Comparison of ENCODE assay signal across 2 cellular contexts in genomic region chr19:7210359-7210758, GRCh38.
TF ChIP-seq lines count a peak whose summit lies in the region.

No MANE protein-coding gene starts in this region.

TF ChIP-seq in K562, 482 proteins besides CTCF, POLR2A, EP300 and RAD21:
- no peak for TF ChIP-seq ELK3 (CRISPR knock-in tag; IDR thresholded peaks at IDR 0.05)
- no peak for TF ChIP-seq MYBL2 (IDR thresholded peaks at IDR 0.05; ENCODE audit: low read depth)
- no peak for TF ChIP-seq MYBL2 (CRISPR knock-in tag; IDR thresholded peaks at IDR 0.05; ENCODE audit: borderline replicate concordance)
- TF ChIP-seq TEAD2 (tag; IDR thresholded peaks at IDR 0.05): no peak
- TF ChIP-seq, protein P1, sequence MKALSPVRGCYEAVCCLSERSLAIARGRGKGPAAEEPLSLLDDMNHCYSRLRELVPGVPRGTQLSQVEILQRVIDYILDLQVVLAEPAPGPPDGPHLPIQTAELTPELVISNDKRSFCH (CRISPR knock-in tag; IDR thresholded peaks at IDR 0.05): no peak
- TF ChIP-seq, protein P1 (tag; IDR thresholded peaks at IDR 0.05): no peak
- TF ChIP-seq RBM25 (IDR thresholded peaks at IDR 0.05; ENCODE audit: low read depth, low read length, severe bottlenecking): peak; percentile 65
- TF ChIP-seq, protein P2, sequence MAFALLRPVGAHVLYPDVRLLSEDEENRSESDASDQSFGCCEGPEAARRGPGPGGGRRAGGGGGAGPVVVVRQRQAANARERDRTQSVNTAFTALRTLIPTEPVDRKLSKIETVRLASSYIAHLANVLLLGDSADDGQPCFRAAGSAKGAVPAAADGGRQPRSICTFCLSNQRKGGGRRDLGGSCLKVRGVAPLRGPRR (CRISPR knock-in tag; IDR thresholded peaks at IDR 0.05): no peak
- TF ChIP-seq ARID2 (IDR thresholded peaks at IDR 0.05): no peak

TF ChIP-seq in HepG2, 621 proteins besides CTCF, POLR2A, EP300 and RAD21 (continued from another document):
- TF ChIP-seq, protein P3, sequence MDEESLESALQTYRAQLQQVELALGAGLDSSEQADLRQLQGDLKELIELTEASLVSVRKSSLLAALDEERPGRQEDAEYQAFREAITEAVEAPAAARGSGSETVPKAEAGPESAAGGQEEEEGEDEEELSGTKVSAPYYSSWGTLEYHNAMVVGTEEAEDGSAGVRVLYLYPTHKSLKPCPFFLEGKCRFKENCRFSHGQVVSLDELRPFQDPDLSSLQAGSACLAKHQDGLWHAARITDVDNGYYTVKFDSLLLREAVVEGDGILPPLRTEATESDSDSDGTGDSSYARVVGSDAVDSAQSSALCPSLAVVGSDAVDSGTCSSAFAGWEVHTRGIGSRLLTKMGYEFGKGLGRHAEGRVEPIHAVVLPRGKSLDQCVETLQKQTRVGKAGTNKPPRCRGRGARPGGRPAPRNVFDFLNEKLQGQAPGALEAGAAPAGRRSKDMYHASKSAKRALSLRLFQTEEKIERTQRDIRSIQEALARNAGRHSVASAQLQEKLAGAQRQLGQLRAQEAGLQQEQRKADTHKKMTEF (CRISPR knock-in tag; IDR thresholded peaks at IDR 0.05): no peak
- TF ChIP-seq SUZ12 (IDR thresholded peaks at IDR 0.05; ENCODE audit: low read depth, low read length) (no peak), MXD1 (CRISPR knock-in tag; IDR thresholded peaks at IDR 0.05) (no peak), ZNF629 (CRISPR knock-in tag; conservative IDR thresholded peaks at IDR 0.05) (peak; percentile 84), ZNF530 (CRISPR knock-in tag; IDR thresholded peaks at IDR 0.05; ENCODE audit: low read depth) (no peak), CHD2 (IDR thresholded peaks at IDR 0.05; ENCODE audit: low read depth, low read length) (no peak)
- TF ChIP-seq, protein P4, sequence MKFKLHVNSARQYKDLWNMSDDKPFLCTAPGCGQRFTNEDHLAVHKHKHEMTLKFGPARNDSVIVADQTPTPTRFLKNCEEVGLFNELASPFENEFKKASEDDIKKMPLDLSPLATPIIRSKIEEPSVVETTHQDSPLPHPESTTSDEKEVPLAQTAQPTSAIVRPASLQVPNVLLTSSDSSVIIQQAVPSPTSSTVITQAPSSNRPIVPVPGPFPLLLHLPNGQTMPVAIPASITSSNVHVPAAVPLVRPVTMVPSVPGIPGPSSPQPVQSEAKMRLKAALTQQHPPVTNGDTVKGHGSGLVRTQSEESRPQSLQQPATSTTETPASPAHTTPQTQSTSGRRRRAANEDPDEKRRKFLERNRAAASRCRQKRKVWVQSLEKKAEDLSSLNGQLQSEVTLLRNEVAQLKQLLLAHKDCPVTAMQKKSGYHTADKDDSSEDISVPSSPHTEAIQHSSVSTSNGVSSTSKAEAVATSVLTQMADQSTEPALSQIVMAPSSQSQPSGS (CRISPR knock-in tag; IDR thresholded peaks at IDR 0.05): no peak
